In the genomic region with DNA sequence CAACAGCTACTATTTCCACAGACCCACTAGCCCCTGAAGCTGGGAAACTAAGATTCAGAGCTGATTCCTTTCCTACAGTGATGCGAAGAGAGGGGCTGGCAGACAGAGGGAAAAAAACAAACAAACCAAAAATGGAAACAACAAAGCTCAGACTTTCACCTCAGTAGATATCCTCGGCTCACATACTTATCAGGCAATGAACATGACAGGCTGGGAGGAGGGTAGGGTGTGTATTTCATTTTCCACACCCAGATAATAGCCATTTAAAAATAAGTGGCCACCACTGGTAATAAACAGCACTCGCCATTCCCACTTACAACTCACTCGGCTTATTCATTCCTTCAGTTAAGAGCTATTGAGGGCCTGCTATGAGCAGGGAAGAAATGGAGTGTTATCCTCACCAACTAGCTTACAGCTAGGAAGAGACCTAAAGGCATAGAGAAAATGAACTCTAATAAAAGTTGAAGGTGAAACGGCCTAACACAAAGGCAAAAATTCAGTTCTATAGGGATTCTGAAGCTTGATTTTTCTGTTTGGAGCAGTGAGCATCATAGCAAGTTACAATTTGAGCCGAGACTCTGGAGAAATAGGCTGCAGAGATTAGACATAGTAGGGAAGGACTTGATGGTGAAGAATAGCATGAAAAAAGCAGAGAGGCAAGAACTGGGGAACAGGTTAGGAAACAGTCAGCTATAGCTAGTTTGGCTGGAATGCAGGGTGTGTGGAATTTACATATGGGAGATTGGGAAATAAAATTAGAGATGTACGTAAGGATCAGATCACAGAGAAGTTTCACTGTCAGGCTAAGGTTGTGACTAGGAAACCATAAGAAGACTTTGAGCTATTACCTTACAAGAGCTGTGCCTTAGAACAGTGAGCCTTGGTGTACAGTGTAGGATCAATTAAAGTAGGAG, we compare ENCODE assay signal across 1 cellular context.
TF ChIP-seq lines count a peak whose summit lies in the region.

No MANE protein-coding gene starts in this region.

TF ChIP-seq in HepG2, 621 proteins besides CTCF, POLR2A, EP300 and RAD21 (continued from another document and continues in another):
- TF ChIP-seq, protein P1, sequence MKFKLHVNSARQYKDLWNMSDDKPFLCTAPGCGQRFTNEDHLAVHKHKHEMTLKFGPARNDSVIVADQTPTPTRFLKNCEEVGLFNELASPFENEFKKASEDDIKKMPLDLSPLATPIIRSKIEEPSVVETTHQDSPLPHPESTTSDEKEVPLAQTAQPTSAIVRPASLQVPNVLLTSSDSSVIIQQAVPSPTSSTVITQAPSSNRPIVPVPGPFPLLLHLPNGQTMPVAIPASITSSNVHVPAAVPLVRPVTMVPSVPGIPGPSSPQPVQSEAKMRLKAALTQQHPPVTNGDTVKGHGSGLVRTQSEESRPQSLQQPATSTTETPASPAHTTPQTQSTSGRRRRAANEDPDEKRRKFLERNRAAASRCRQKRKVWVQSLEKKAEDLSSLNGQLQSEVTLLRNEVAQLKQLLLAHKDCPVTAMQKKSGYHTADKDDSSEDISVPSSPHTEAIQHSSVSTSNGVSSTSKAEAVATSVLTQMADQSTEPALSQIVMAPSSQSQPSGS (CRISPR knock-in tag; IDR thresholded peaks at IDR 0.05): 0 out of 2 replicates have a peak, but pooled peaks have one; percentile 62
- no peak for TF ChIP-seq CBX1 (IDR thresholded peaks at IDR 0.05; ENCODE audit: low read depth)
- TF ChIP-seq ZNF12 (CRISPR knock-in tag; IDR thresholded peaks at IDR 0.05): no peak; the same call in 1 of the 2 replicates
- no peak for TF ChIP-seq PRPF4 (IDR thresholded peaks at IDR 0.05; ENCODE audit: low read depth, low read length, poor library complexity, severe bottlenecking)
- no peak for TF ChIP-seq CBX5 (CRISPR knock-in tag; IDR thresholded peaks at IDR 0.05; ENCODE audit: borderline replicate concordance)
- TF ChIP-seq, protein P2, sequence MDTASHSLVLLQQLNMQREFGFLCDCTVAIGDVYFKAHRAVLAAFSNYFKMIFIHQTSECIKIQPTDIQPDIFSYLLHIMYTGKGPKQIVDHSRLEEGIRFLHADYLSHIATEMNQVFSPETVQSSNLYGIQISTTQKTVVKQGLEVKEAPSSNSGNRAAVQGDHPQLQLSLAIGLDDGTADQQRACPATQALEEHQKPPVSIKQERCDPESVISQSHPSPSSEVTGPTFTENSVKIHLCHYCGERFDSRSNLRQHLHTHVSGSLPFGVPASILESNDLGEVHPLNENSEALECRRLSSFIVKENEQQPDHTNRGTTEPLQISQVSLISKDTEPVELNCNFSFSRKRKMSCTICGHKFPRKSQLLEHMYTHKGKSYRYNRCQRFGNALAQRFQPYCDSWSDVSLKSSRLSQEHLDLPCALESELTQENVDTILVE (CRISPR knock-in tag; IDR thresholded peaks at IDR 0.05): peak; percentile 21; the same call in 1 of the 2 replicates
- no peak for TF ChIP-seq HOXA7 (CRISPR knock-in tag; IDR thresholded peaks at IDR 0.05)
- no peak for TF ChIP-seq NKX3-1 (CRISPR knock-in tag; IDR thresholded peaks at IDR 0.05)
- no peak for TF ChIP-seq ZNF652 (CRISPR knock-in tag; IDR thresholded peaks at IDR 0.05; ENCODE audit: borderline replicate concordance, low read depth)
- no peak for TF ChIP-seq SYNCRIP (IDR thresholded peaks at IDR 0.05; ENCODE audit: insufficient read depth, low read depth, low read length)
- no peak for TF ChIP-seq ZNF354B (CRISPR knock-in tag; IDR thresholded peaks at IDR 0.05)
- TF ChIP-seq ZNF577 (CRISPR knock-in tag; IDR thresholded peaks at IDR 0.05; ENCODE audit: borderline replicate concordance, low read depth): no peak
- peak; percentile 67; the same call in 1 of the 2 replicates for TF ChIP-seq TOE1 (CRISPR knock-in tag; IDR thresholded peaks at IDR 0.05)
- TF ChIP-seq TCF7 (IDR thresholded peaks at IDR 0.05; ENCODE audit: low read depth): no peak; the same call in 1 of the 2 replicates
- TF ChIP-seq XBP1 (CRISPR knock-in tag; IDR thresholded peaks at IDR 0.05): no peak
- TF ChIP-seq MED1 (CRISPR knock-in tag; IDR thresholded peaks at IDR 0.05): 0 out of 2 replicates have a peak, but pooled peaks have one; percentile 28
- 0 out of 2 replicates have a peak, but pooled peaks have one; percentile 80 for TF ChIP-seq MBD4 (IDR thresholded peaks at IDR 0.05; ENCODE audit: borderline replicate concordance, low read length)
- 0 out of 2 replicates have a peak, but pooled peaks have one; percentile 24 for TF ChIP-seq ZNF136 (CRISPR knock-in tag; IDR thresholded peaks at IDR 0.05; ENCODE audit: low read depth)
- no peak for TF ChIP-seq GATAD1 (CRISPR knock-in tag; IDR thresholded peaks at IDR 0.05)
- no peak for TF ChIP-seq ZNF788 (CRISPR knock-in tag; IDR thresholded peaks at IDR 0.05; ENCODE audit: borderline replicate concordance)
- TF ChIP-seq ZKSCAN5 (CRISPR knock-in tag; IDR thresholded peaks at IDR 0.05): peak; percentile 66; the same call in 1 of the 2 replicates
- TF ChIP-seq, protein P3, sequence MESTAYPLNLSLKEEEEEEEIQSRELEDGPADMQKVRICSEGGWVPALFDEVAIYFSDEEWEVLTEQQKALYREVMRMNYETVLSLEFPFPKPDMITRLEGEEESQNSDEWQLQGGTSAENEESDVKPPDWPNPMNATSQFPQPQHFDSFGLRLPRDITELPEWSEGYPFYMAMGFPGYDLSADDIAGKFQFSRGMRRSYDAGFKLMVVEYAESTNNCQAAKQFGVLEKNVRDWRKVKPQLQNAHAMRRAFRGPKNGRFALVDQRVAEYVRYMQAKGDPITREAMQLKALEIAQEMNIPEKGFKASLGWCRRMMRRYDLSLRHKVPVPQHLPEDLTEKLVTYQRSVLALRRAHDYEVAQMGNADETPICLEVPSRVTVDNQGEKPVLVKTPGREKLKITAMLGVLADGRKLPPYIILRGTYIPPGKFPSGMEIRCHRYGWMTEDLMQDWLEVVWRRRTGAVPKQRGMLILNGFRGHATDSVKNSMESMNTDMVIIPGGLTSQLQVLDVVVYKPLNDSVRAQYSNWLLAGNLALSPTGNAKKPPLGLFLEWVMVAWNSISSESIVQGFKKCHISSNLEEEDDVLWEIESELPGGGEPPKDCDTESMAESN (CRISPR knock-in tag; conservative IDR thresholded peaks at IDR 0.05): peak; percentile 26; the same call in 1 of the 2 replicates
- TF ChIP-seq ETV5 (CRISPR knock-in tag; IDR thresholded peaks at IDR 0.05; ENCODE audit: borderline replicate concordance): peak; percentile 24; the same call in 1 of the 2 replicates
- TF ChIP-seq ZNF839 (CRISPR knock-in tag; IDR thresholded peaks at IDR 0.05; ENCODE audit: borderline replicate concordance): no peak
- TF ChIP-seq, protein P4, sequence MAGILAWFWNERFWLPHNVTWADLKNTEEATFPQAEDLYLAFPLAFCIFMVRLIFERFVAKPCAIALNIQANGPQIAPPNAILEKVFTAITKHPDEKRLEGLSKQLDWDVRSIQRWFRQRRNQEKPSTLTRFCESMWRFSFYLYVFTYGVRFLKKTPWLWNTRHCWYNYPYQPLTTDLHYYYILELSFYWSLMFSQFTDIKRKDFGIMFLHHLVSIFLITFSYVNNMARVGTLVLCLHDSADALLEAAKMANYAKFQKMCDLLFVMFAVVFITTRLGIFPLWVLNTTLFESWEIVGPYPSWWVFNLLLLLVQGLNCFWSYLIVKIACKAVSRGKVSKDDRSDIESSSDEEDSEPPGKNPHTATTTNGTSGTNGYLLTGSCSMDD (CRISPR knock-in tag; IDR thresholded peaks at IDR 0.05): no peak
- TF ChIP-seq CEBPG (CRISPR knock-in tag; IDR thresholded peaks at IDR 0.05): peak; percentile 27
- 0 out of 2 replicates have a peak, but pooled peaks have one; percentile 23 for TF ChIP-seq ATF7-NPFF (CRISPR knock-in tag; IDR thresholded peaks at IDR 0.05; ENCODE audit: low read depth)
- no peak for TF ChIP-seq EZH2 (conservative IDR thresholded peaks at IDR 0.05; ENCODE audit: low read depth, low read length)
- TF ChIP-seq ZNF335 (CRISPR knock-in tag; IDR thresholded peaks at IDR 0.05): no peak; the same call in 1 of the 2 replicates
- TF ChIP-seq ZNF205 (CRISPR knock-in tag; IDR thresholded peaks at IDR 0.05): 0 out of 2 replicates have a peak, but pooled peaks have one; percentile 27
- peak; percentile 54 for TF ChIP-seq FOXA3 (CRISPR knock-in tag; IDR thresholded peaks at IDR 0.05)
- no peak for TF ChIP-seq ZNF773 (CRISPR knock-in tag; IDR thresholded peaks at IDR 0.05; ENCODE audit: borderline replicate concordance)
- TF ChIP-seq MXI1 (IDR thresholded peaks at IDR 0.05; ENCODE audit: borderline replicate concordance, low read depth, low read length): no peak
- TF ChIP-seq RAD51 (IDR thresholded peaks at IDR 0.05; ENCODE audit: borderline replicate concordance): no peak
- TF ChIP-seq, protein P5, sequence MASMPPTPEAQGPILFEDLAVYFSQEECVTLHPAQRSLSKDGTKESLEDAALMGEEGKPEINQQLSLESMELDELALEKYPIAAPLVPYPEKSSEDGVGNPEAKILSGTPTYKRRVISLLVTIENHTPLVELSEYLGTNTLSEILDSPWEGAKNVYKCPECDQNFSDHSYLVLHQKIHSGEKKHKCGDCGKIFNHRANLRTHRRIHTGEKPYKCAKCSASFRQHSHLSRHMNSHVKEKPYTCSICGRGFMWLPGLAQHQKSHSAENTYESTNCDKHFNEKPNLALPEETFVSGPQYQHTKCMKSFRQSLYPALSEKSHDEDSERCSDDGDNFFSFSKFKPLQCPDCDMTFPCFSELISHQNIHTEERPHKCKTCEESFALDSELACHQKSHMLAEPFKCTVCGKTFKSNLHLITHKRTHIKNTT (CRISPR knock-in tag; IDR thresholded peaks at IDR 0.05): no peak
- TF ChIP-seq ERF (CRISPR knock-in tag; IDR thresholded peaks at IDR 0.05): peak; percentile 37; the same call in 1 of the 2 replicates
- no peak; the same call in 1 of the 2 replicates for TF ChIP-seq KDM5A (IDR thresholded peaks at IDR 0.05; ENCODE audit: borderline replicate concordance, low read length)
- TF ChIP-seq DNMT3B (CRISPR knock-in tag; conservative IDR thresholded peaks at IDR 0.05): no peak
- no peak for TF ChIP-seq ZNF44 (CRISPR knock-in tag; IDR thresholded peaks at IDR 0.05)
- TF ChIP-seq, protein P6, sequence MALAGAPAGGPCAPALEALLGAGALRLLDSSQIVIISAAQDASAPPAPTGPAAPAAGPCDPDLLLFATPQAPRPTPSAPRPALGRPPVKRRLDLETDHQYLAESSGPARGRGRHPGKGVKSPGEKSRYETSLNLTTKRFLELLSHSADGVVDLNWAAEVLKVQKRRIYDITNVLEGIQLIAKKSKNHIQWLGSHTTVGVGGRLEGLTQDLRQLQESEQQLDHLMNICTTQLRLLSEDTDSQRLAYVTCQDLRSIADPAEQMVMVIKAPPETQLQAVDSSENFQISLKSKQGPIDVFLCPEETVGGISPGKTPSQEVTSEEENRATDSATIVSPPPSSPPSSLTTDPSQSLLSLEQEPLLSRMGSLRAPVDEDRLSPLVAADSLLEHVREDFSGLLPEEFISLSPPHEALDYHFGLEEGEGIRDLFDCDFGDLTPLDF (CRISPR knock-in tag; IDR thresholded peaks at IDR 0.05): no peak; the same call in 1 of the 2 replicates
- no peak for TF ChIP-seq NR2F2 (IDR thresholded peaks at IDR 0.05; ENCODE audit: borderline replicate concordance, low read depth)
- 0 out of 2 replicates have a peak, but pooled peaks have one; percentile 51 for TF ChIP-seq NFKBIZ (CRISPR knock-in tag; IDR thresholded peaks at IDR 0.05)
- TF ChIP-seq, protein P7, sequence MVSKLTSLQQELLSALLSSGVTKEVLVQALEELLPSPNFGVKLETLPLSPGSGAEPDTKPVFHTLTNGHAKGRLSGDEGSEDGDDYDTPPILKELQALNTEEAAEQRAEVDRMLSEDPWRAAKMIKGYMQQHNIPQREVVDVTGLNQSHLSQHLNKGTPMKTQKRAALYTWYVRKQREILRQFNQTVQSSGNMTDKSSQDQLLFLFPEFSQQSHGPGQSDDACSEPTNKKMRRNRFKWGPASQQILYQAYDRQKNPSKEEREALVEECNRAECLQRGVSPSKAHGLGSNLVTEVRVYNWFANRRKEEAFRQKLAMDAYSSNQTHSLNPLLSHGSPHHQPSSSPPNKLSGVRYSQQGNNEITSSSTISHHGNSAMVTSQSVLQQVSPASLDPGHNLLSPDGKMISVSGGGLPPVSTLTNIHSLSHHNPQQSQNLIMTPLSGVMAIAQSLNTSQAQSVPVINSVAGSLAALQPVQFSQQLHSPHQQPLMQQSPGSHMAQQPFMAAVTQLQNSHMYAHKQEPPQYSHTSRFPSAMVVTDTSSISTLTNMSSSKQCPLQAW (CRISPR knock-in tag; IDR thresholded peaks at IDR 0.05): no peak
- TF ChIP-seq, protein P8, sequence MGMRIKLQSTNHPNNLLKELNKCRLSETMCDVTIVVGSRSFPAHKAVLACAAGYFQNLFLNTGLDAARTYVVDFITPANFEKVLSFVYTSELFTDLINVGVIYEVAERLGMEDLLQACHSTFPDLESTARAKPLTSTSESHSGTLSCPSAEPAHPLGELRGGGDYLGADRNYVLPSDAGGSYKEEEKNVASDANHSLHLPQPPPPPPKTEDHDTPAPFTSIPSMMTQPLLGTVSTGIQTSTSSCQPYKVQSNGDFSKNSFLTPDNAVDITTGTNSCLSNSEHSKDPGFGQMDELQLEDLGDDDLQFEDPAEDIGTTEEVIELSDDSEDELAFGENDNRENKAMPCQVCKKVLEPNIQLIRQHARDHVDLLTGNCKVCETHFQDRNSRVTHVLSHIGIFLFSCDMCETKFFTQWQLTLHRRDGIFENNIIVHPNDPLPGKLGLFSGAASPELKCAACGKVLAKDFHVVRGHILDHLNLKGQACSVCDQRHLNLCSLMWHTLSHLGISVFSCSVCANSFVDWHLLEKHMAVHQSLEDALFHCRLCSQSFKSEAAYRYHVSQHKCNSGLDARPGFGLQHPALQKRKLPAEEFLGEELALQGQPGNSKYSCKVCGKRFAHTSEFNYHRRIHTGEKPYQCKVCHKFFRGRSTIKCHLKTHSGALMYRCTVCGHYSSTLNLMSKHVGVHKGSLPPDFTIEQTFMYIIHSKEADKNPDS (CRISPR knock-in tag; IDR thresholded peaks at IDR 0.05): no peak; the same call in 1 of the 2 replicates
- peak; percentile 82 for TF ChIP-seq ZNF331 (CRISPR knock-in tag; IDR thresholded peaks at IDR 0.05)
- peak; percentile 29; the same call in 1 of the 2 replicates for TF ChIP-seq TSC22D2 (CRISPR knock-in tag; IDR thresholded peaks at IDR 0.05; ENCODE audit: borderline replicate concordance)
- no peak; the same call in 1 of the 2 replicates for TF ChIP-seq ZNF251 (CRISPR knock-in tag; IDR thresholded peaks at IDR 0.05)
- TF ChIP-seq ZFP90 (CRISPR knock-in tag; IDR thresholded peaks at IDR 0.05; ENCODE audit: borderline replicate concordance): no peak
- no peak; the same call in 1 of the 2 replicates for TF ChIP-seq KLF15 (CRISPR knock-in tag; IDR thresholded peaks at IDR 0.05; ENCODE audit: borderline replicate concordance)
- TF ChIP-seq, protein P9, sequence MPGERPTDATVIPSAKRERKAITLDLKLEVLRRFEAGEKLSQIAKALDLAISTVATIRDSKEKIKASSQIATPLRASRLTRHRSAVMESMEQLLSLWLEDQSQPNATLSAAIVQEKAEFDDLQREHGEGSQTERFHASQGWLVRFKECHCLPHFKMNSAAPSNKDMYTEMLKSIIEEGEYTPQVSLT (CRISPR knock-in tag; IDR thresholded peaks at IDR 0.05; ENCODE audit: borderline replicate concordance, low read depth): no peak
- no peak for TF ChIP-seq BORCS8-MEF2B (CRISPR knock-in tag; IDR thresholded peaks at IDR 0.05)
- TF ChIP-seq ZNF768 (CRISPR knock-in tag; IDR thresholded peaks at IDR 0.05): no peak
- TF ChIP-seq HOXD1 (CRISPR knock-in tag; IDR thresholded peaks at IDR 0.05): no peak
- TF ChIP-seq, protein P10, sequence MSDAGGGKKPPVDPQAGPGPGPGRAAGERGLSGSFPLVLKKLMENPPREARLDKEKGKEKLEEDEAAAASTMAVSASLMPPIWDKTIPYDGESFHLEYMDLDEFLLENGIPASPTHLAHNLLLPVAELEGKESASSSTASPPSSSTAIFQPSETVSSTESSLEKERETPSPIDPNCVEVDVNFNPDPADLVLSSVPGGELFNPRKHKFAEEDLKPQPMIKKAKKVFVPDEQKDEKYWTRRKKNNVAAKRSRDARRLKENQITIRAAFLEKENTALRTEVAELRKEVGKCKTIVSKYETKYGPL (CRISPR knock-in tag; IDR thresholded peaks at IDR 0.05): no peak
- TF ChIP-seq STAG1 (CRISPR knock-in tag; IDR thresholded peaks at IDR 0.05): peak; percentile 17
